ENCODE assay signal across 9 cellular contexts in the genomic region with DNA sequence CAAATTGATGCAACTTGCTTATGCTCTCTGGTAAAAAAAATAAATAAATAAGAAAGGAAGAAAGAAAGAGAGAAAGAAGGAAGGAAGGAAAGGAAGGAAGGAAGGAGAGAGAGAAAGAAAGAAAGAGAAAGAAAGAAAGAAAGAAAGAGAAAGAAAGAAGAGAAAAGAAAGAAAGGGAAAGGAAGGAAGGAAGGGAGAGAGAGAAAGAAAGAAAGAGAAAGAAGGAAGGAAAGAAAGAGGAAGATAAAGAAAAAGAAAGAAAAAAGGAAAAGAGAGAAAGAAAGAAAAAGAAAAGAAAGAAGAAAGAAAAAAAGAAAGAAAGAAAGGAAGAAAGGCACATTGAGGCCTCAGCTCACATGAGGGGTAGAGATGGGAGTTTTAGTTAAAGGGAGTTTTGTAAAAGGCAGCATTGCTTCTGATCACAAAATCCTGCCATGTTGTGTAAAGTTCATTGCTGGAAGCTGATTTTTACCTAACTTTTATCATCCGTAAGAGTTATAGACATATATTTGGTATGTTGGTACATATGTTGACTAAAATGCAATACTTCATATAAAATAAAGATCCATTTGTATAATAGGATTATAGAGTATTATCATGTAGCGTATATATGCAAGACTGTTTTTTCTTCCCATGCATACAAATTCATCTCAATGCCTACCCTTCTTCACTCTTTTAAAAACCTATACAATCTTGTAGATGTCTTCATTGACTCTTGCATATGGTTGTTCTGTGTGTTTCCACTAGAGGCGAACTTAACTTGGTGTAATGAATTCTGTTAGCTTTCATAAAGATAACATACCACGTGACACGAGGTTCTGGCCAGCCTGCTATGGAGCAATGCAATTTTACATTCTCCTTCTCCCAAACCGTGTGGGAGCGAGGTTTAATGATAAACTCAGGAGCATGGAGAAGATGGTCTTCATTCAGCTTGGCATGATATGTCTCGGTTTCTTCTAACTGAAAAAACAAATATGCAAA. TPM values are rescaled to one million over a fixed set of nuclear protein-coding genes. Genes with fewer than 3 reads are reported as not detected.
DNase-seq lines count a peak whose midpoint lies in the region; ATAC-seq and TF ChIP-seq lines count a peak whose summit lies in the region.
"Had no signal": no experiment of that assay in that cellular context is flagged by ENCODE, and none has a peak within 500 bp of the region (broad histone marks: within the 10 kb centered on the region; RNA-seq: fewer than 3 reads in every experiment).

No MANE protein-coding gene starts in this region.

- no peak overlapping the region for H2AFZ ChIP-seq in Karpas-422 (ENCODE audit: low read length)

- ATAC-seq in mucosa of descending colon (peak; percentile 87), sciatic nerve (no peak)

- H3K4me3 ChIP-seq in Karpas-422 (ENCODE audit: low read length) (no peak overlapping the region), mucosa of descending colon (no peak overlapping the region)

- intact Hi-C loops in mucosa of descending colon (cut with DNase I, micrococcal nuclease) (no loop called here), sciatic nerve (cut with DNase I) (no loop called here)

- H3K27ac ChIP-seq in Karpas-422 (ENCODE audit: low read length) (no peak overlapping the region), caudate nucleus (ENCODE audit: low read depth, low read length) (no peak overlapping the region)

- no peaks in the 10 kb centered on the region for H3K9me3 ChIP-seq in Karpas-422 (ENCODE audit: low read length)
- H3K9me3 ChIP-seq in mucosa of descending colon: no peaks in the 10 kb centered on the region

- DNase-seq in DMS53 (lab: John Stamatoyannopoulos, UW) (peak; percentile 43), DMS53 treated with DMSO at 0.1 percent for 48 hours (lab: John Stamatoyannopoulos, UW; ENCODE audit: unreplicated experiment) (no peak), Karpas-422 (peak; percentile 65), amniotic epithelial cell (ENCODE audit: low read depth) (peak; percentile 68), mucosa of descending colon (peak in 1 of 3 donors; percentile 24), NCI-H1105 treated with DMSO at 0.1 percent for 48 hours (lab: John Stamatoyannopoulos, UW) (no peak), caudate nucleus (lab: John Stamatoyannopoulos, UW) (no peak), sciatic nerve (ENCODE audit: low spot score) (no peak)
- DNase-seq: activated CD4-positive, alpha-beta T cell treated with anti-CD3 and anti-CD28 coated beads for 4 hours had no signal

- TF ChIP-seq CTCF in mucosa of descending colon (IDR thresholded peaks at IDR 0.05): no peak

- H3K9ac ChIP-seq in Karpas-422 (ENCODE audit: low read length): no peak overlapping the region

- H3K4me1 ChIP-seq in Karpas-422 (ENCODE audit: low read length): no peaks in the 10 kb centered on the region
- no peaks in the 10 kb centered on the region for H3K4me1 ChIP-seq in mucosa of descending colon (ENCODE audit: low read depth)

- H3K36me3 ChIP-seq in Karpas-422 (ENCODE audit: insufficient read depth, low read length) (no peaks in the 10 kb centered on the region), mucosa of descending colon (ENCODE audit: low read depth) (no peaks in the 10 kb centered on the region)

- H3K79me2 ChIP-seq in Karpas-422 (ENCODE audit: low read length): no peaks in the 10 kb centered on the region

- no peaks in the 10 kb centered on the region for H4K20me1 ChIP-seq in Karpas-422 (ENCODE audit: insufficient read depth, low read depth, low read length)

- H3K4me2 ChIP-seq in Karpas-422 (ENCODE audit: low read depth, low read length, poor library complexity, severe bottlenecking): no peak overlapping the region

- H3K27me3 ChIP-seq in Karpas-422 (ENCODE audit: low read length): no peaks in the 10 kb centered on the region

- no peaks in the 10 kb centered on the region for H3K9me2 ChIP-seq in Karpas-422 (replicated peaks; ENCODE audit: insufficient read depth, low read length)

RNA-seq across cellular contexts. Expression of a gene that starts 32.8 kb away (rescaled TPM):
- total RNA-seq in Karpas-422 (2014; rRNA removed; shearing (Covaris generic); ENCODE audit: low replicate concordance): 0.04 TPM in 1 of 2 replicates, not detected in the other
- total RNA-seq in mucosa of descending colon: 10 to 100 TPM in 2 of 3 donors, 1 to 10 TPM in 1; 5.5 to 22.2 (median 16.3) TPM
- 19.9 TPM for total RNA-seq in sciatic nerve

Comparison
In these comparisons a context has a peak if more than half of its experiments do, and no peak if none do; other contexts are left out.
1. DNase-seq: peak in DMS53 (single experiment), Karpas-422 (single experiment) and amniotic epithelial cell (single experiment); none in DMS53 treated with DMSO at 0.1 percent for 48 hours (single experiment), NCI-H1105 treated with DMSO at 0.1 percent for 48 hours (single experiment), caudate nucleus (0 of 61) and sciatic nerve (single experiment).